26 cellular contexts compared by ENCODE assay signal in genomic region chr6:17466707-17467106, GRCh38.
"Had no signal": no experiment of that assay in that cellular context is flagged by ENCODE, and none has a peak within 500 bp of the region (broad histone marks: within the 10 kb centered on the region; RNA-seq: fewer than 3 reads in every experiment).

No MANE protein-coding gene starts in this region.

- H3K4me3 ChIP-seq: adrenal gland, ascending aorta, esophagus muscularis mucosa, heart right ventricle, lower lobe of right lung, sigmoid colon, thoracic aorta, upper lobe of left lung had no signal

- H3K27ac ChIP-seq: adrenal gland, ascending aorta, brain microvascular endothelial cell, esophagus muscularis mucosa, heart right ventricle, lower lobe of right lung, thoracic aorta, upper lobe of left lung had no signal

- H3K36me3 Mint-ChIP-seq: activated naive CD8-positive, alpha-beta T cell; naive thymus-derived CD4-positive, alpha-beta T cell had no signal

- ATAC-seq: activated T-cell treated with anti-CD3 and anti-CD28 coated beads, Interleukin-2, amount 50 U/mL, for 4 hours; heart right ventricle; lower lobe of right lung; naive thymus-derived CD4-positive, alpha-beta T cell had no signal

- H3K4me1 Mint-ChIP-seq: naive thymus-derived CD4-positive, alpha-beta T cell had no signal

- H3K36me3 ChIP-seq: adrenal gland, lower lobe of right lung, upper lobe of left lung had no signal

- H3K4me3 Mint-ChIP-seq: activated naive CD8-positive, alpha-beta T cell; activated T-cell treated with anti-CD3 and anti-CD28 coated beads, Interleukin-2, amount 50 U/mL, for 4 hours; naive thymus-derived CD4-positive, alpha-beta T cell; neural crest cell had no signal

- DNase-seq: activated CD4-positive, alpha-beta T cell treated with anti-CD3 and anti-CD28 coated beads for 4 hours; activated CD4-positive, alpha-beta T cell treated with anti-CD3 and anti-CD28 coated beads, Interleukin-2, amount 50 U/mL, for 48 hours; activated CD4-positive, CD25-positive, alpha-beta regulatory T cell; activated CD8-positive, alpha-beta memory T cell treated with anti-CD3 and anti-CD28 coated beads, Interleukin-2, amount 50 U/mL, for 48 hours; activated naive CD4-positive, alpha-beta T cell; activated T-cell treated with anti-CD3 and anti-CD28 coated beads, Interleukin-2, amount 50 U/mL, for 4 hours; adrenal gland; brain microvascular endothelial cell; central memory CD4-positive, alpha-beta T cell; dermis blood vessel endothelial cell; effector memory CD4-positive, alpha-beta T cell; heart right ventricle; lower lobe of right lung; naive thymus-derived CD4-positive, alpha-beta T cell; posterior cingulate gyrus; retina; sigmoid colon; stimulated activated CD4-positive, alpha-beta T cell treated with anti-CD3 and anti-CD28 coated beads, Interleukin-4, amount 100 ng/mL, for 24 hours; stimulated activated naive CD4-positive, alpha-beta T cell treated with Interleukin-2 at 50 U/mL for 16 hours; upper lobe of left lung had no signal

- H3K27me3 ChIP-seq: adrenal gland, ascending aorta, brain microvascular endothelial cell, esophagus muscularis mucosa, heart right ventricle, sigmoid colon, upper lobe of left lung had no signal

- H3K27ac Mint-ChIP-seq: activated naive CD8-positive, alpha-beta T cell; activated T-helper 2 cell treated with anti-CD3 and anti-CD28 coated beads, Interferon-gamma antibody, Interleukin-2, Interleukin-4, amounts not matched to agents 10 μg/mL and 5 μg/mL and 100 μg/mL, durations not matched to agents 14 hours and 24 hours and 36 hours; naive thymus-derived CD4-positive, alpha-beta T cell had no signal

- H3K9me3 Mint-ChIP-seq: activated T-cell treated with anti-CD3 and anti-CD28 coated beads, Interleukin-2, amount 50 U/mL, for 4 hours; activated T-helper 2 cell treated with anti-CD3 and anti-CD28 coated beads, Interferon-gamma antibody, Interleukin-2, Interleukin-4, amounts not matched to agents 10 μg/mL and 5 μg/mL and 100 μg/mL, durations not matched to agents 14 hours and 24 hours and 36 hours; naive thymus-derived CD4-positive, alpha-beta T cell; neural crest cell had no signal

- H3K9me3 ChIP-seq: adrenal gland, ascending aorta, esophagus muscularis mucosa, heart right ventricle, lower lobe of right lung, sigmoid colon, thoracic aorta, upper lobe of left lung had no signal
